8 cellular contexts compared by ENCODE assay signal in genomic region chr1:53930932-53931331, GRCh38. TPM values are rescaled to one million over a fixed set of nuclear protein-coding genes. Genes with fewer than 3 reads are reported as not detected.
"Had no signal": no experiment of that assay in that cellular context is flagged by ENCODE, and none has a peak within 500 bp of the region (broad histone marks: within the 10 kb centered on the region; RNA-seq: fewer than 3 reads in every experiment).

No MANE protein-coding gene starts in this region.

- H3K4me3 ChIP-seq: GM12878 had no signal

- DNase-seq: GDM1, GF-D8 had no signal

- FAIRE-seq: GM12878, GM12891, GM12892, GM18507, GM19239 had no signal

- ATAC-seq: GM12878 had no signal

RNA-seq across cellular contexts. Expression of gene DIO1, which starts 36.9 kb away (rescaled TPM):
- total RNA-seq: G401, GM12878 had no signal
